ENCODE assay signal across 18 cellular contexts in the genomic region with DNA sequence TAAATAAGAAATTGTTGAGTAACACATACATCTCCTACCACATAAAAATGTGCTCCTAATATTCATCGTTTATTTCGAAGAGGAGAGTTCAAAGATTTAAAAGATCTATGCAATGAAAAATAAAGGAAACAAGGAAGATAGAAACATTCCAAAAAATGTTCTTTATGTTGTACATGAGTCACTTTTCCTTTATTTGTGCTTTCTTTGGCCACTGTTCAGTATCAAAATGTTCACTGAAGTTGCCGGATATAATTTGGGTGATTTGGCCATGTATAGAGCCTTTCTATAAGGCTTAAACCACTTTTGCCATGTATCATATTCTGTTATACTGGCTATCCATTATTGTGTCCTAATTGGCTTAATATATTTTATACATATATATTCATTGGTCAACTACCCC.
A peak's percentile ranks its signal among the peaks of the same experiment; 100 is the strongest.
DNase-seq lines count a peak whose midpoint lies in the region; ATAC-seq and TF ChIP-seq lines count a peak whose summit lies in the region.
"Had no signal": no experiment of that assay in that cellular context is flagged by ENCODE, and none has a peak within 500 bp of the region (broad histone marks: within the 10 kb centered on the region; RNA-seq: fewer than 3 reads in every experiment).

No MANE protein-coding gene starts in this region.

- no peaks in the 10 kb centered on the region for H4K20me1 ChIP-seq in osteoblast (ENCODE audit: insufficient read depth, low read length)

- BruUV-seq in MCF 10A (replicated peaks; lab: Mats Ljungman, UMichigan) (no TSS peak), Calu3 (replicated peaks; lab: Mats Ljungman, UMichigan) (no TSS peak)

- intact Hi-C loops in MCF 10A (cut with micrococcal nuclease) (no loop called here), breast epithelium (cut with DNase I; ENCODE audit: low total_unique reads) (no loop called here), Calu3 (cut with micrococcal nuclease; ENCODE audit: unreplicated experiment) (no loop called here), colonic mucosa (cut with DNase I) (no loop called here)

- no peaks in the 10 kb centered on the region for H3K9me3 ChIP-seq in breast epithelium
- H3K9me3 ChIP-seq in osteoblast (ENCODE audit: low read depth, low read length), result no peaks in the 10 kb centered on the region
- H3K9me3 ChIP-seq in colonic mucosa, result no peaks in the 10 kb centered on the region

- CTCF ChIA-PET in MCF 10A (lab: Yijun Ruan, JAX) (interaction anchor here (1.3 kb wide), 1 partner anchor 9 kb away, joined by 4 read pairs; no protein-coding TSS in a partner anchor), Calu3 (lab: Charles Lee) (no interaction called here)

- no peak for ATAC-seq in HG02840 (IDR thresholded peaks at IDR 0.05; ENCODE audit: low FRiP score, unreplicated experiment)
- ATAC-seq in HG03442 (IDR thresholded peaks at IDR 0.05; ENCODE audit: unreplicated experiment), result no peak
- ATAC-seq: GM12878, HCT116, Panc1 had no signal

- H3K27me3 ChIP-seq in breast epithelium (no peaks in the 10 kb centered on the region), osteoblast (ENCODE audit: insufficient read depth, low read length) (no peaks in the 10 kb centered on the region), colonic mucosa (no peaks in the 10 kb centered on the region)

- no peak overlapping the region for H2AFZ ChIP-seq in osteoblast (ENCODE audit: low read length)

- POLR2A ChIA-PET in MCF 10A (lab: Yijun Ruan, JAX), result no interaction called here

- no peak for TF ChIP-seq POLR2A in breast epithelium (IDR thresholded peaks at IDR 0.05)

- H3K27ac ChIP-seq in breast epithelium (no peak overlapping the region), osteoblast (ENCODE audit: low read depth, low read length) (no peak overlapping the region), colonic mucosa (no peak overlapping the region)
- H3K27ac ChIP-seq: RWPE1 had no signal

- DNase-seq in MCF 10A (ENCODE audit: unreplicated experiment) (peak; percentile 37), breast epithelium (ENCODE audit: low spot score in 2 of 2) (no peak), dermis blood vessel endothelial cell (peak; percentile 2), osteoblast (ENCODE audit: insufficient read length, low spot score, missing footprints) (no peak), Calu3 (no peak), colonic mucosa (no peak)
- DNase-seq: 8988T, KBM-7, MM.1S, NCI-H446 treated with DMSO at 0.1 percent for 48 hours, NCI-H526, SHP77 had no signal

- H3K4me1 ChIP-seq in breast epithelium, result no peaks in the 10 kb centered on the region
- peaks cover 12% of the 10 kb centered on the region for H3K4me1 ChIP-seq in osteoblast (ENCODE audit: insufficient read depth, low read length)
- H3K4me1 ChIP-seq in colonic mucosa, result no peaks in the 10 kb centered on the region

- H3K4me3 Mint-ChIP-seq in MCF 10A (ENCODE audit: unreplicated experiment) (no peak overlapping the region), Calu3 (ENCODE audit: low read depth, unreplicated experiment) (no peak overlapping the region)

- H3K9me3 Mint-ChIP-seq in MCF 10A (ENCODE audit: unreplicated experiment) (no peaks in the 10 kb centered on the region), Calu3 (ENCODE audit: low read depth, unreplicated experiment) (no peaks in the 10 kb centered on the region)

- H3K79me2 ChIP-seq in osteoblast (ENCODE audit: insufficient read depth, low read length), result no peaks in the 10 kb centered on the region

- H3K36me3 Mint-ChIP-seq in MCF 10A (ENCODE audit: insufficient read depth, unreplicated experiment) (peaks cover 2% of the 10 kb centered on the region), Calu3 (ENCODE audit: insufficient read depth, unreplicated experiment) (no peaks in the 10 kb centered on the region)

- H3K4me1 Mint-ChIP-seq in MCF 10A (ENCODE audit: insufficient read depth, unreplicated experiment) (peaks cover 15% of the 10 kb centered on the region), Calu3 (ENCODE audit: low read depth, unreplicated experiment) (no peaks in the 10 kb centered on the region)

- H3K9ac ChIP-seq in colonic mucosa (ENCODE audit: low read depth in 2 of 2, low read length in 2 of 2), result no peak overlapping the region

- H3K4me3 ChIP-seq in breast epithelium (no peak overlapping the region), osteoblast (ENCODE audit: insufficient read depth, low read length) (no peak overlapping the region), colonic mucosa (no peak overlapping the region)
- H3K4me3 ChIP-seq: GM12878 had no signal

- peak overlapping the region; percentile 2 for H3K4me2 ChIP-seq in osteoblast (ENCODE audit: insufficient read depth, low read length)

- no peak overlapping the region for H3K27ac Mint-ChIP-seq in MCF 10A (ENCODE audit: low read depth, unreplicated experiment)
- no peak overlapping the region for H3K27ac Mint-ChIP-seq in Calu3 (ENCODE audit: unreplicated experiment)

- TF ChIP-seq CTCF in MCF 10A (IDR thresholded peaks at IDR 0.05; ENCODE audit: unreplicated experiment) (no peak), breast epithelium (IDR thresholded peaks at IDR 0.05) (no peak), osteoblast (IDR thresholded peaks at IDR 0.05; ENCODE audit: extremely low read depth, low read depth, low read length) (no peak), Calu3 (IDR thresholded peaks at IDR 0.05; ENCODE audit: unreplicated experiment) (no peak), colonic mucosa (IDR thresholded peaks at IDR 0.05) (no peak)

- no peaks in the 10 kb centered on the region for H3K27me3 Mint-ChIP-seq in MCF 10A (ENCODE audit: insufficient read depth, unreplicated experiment)
- H3K27me3 Mint-ChIP-seq in Calu3 (ENCODE audit: unreplicated experiment), result no peaks in the 10 kb centered on the region

- H3K36me3 ChIP-seq in breast epithelium (no peaks in the 10 kb centered on the region), osteoblast (ENCODE audit: insufficient read depth, low read length) (no peaks in the 10 kb centered on the region), colonic mucosa (no peaks in the 10 kb centered on the region)

Comparison
In these comparisons a context has a peak if more than half of its experiments do, and no peak if none do; other contexts are left out.
1. DNase-seq: peak in MCF 10A (single experiment) and dermis blood vessel endothelial cell (single experiment); none in breast epithelium (0 of 2), osteoblast (single experiment), Calu3 (single experiment) and colonic mucosa (single experiment).